20 cellular contexts compared by ENCODE assay signal in genomic region chr9:108913391-108913790, GRCh38. TPM values are rescaled to one million over a fixed set of nuclear protein-coding genes. Genes with fewer than 3 reads are reported as not detected.
A peak's percentile ranks its signal among the peaks of the same experiment; 100 is the strongest.
DNase-seq lines count a peak whose midpoint lies in the region; ATAC-seq, FAIRE-seq and TF ChIP-seq lines count a peak whose summit lies in the region.
"Had no signal": no experiment of that assay in that cellular context is flagged by ENCODE, and none has a peak within 500 bp of the region (broad histone marks: within the 10 kb centered on the region; RNA-seq: fewer than 3 reads in every experiment).

No MANE protein-coding gene starts in this region.

- no peak overlapping the region for H3K4me3 Mint-ChIP-seq in MCF 10A (ENCODE audit: unreplicated experiment)
- H3K4me3 Mint-ChIP-seq: CD8-positive, alpha-beta memory T cell had no signal

- H3K4me1 Mint-ChIP-seq in MCF 10A (ENCODE audit: insufficient read depth, unreplicated experiment): no peaks in the 10 kb centered on the region

- no peak for FAIRE-seq in HTR-8/SVneo (lab: Jason Lieb, UNC)
- FAIRE-seq: RCC 7860 had no signal

- POLR2A ChIA-PET in MCF 10A (lab: Yijun Ruan, JAX): no interaction called here

- H3K27ac Mint-ChIP-seq in MCF 10A (ENCODE audit: low read depth, unreplicated experiment): no peak overlapping the region

- H3K79me2 ChIP-seq in osteoblast (ENCODE audit: insufficient read depth, low read length): no peaks in the 10 kb centered on the region

- intact Hi-C loops in MCF 10A (cut with micrococcal nuclease): no loop called here
- intact Hi-C loops in breast epithelium (cut with DNase I; ENCODE audit: low total_unique reads): no loop called here

- H3K27me3 Mint-ChIP-seq in MCF 10A (ENCODE audit: insufficient read depth, unreplicated experiment): no peaks in the 10 kb centered on the region
- H3K27me3 Mint-ChIP-seq: CD8-positive, alpha-beta memory T cell had no signal

- no peak for ATAC-seq in GM21381 (IDR thresholded peaks at IDR 0.05; ENCODE audit: unreplicated experiment)
- ATAC-seq: HCT116 had no signal

- H3K27me3 ChIP-seq in breast epithelium (no peaks in the 10 kb centered on the region), osteoblast (ENCODE audit: insufficient read depth, low read length) (no peaks in the 10 kb centered on the region)
- H3K27me3 ChIP-seq: BLaER1 treated with 17β-estradiol and CSF1 and Interleukin-3, amounts not matched to agents 10 nM and 100 nM had no signal

- no TSS peak for BruUV-seq in MCF 10A (replicated peaks; lab: Mats Ljungman, UMichigan)

- no peaks in the 10 kb centered on the region for H3K9me3 ChIP-seq in breast epithelium
- H3K9me3 ChIP-seq in osteoblast (ENCODE audit: low read depth, low read length): no peaks in the 10 kb centered on the region
- H3K9me3 ChIP-seq: BLaER1 treated with 17β-estradiol and CSF1 and Interleukin-3, amounts not matched to agents 10 nM and 100 nM had no signal

- H2AFZ ChIP-seq in osteoblast (ENCODE audit: low read length): no peak overlapping the region

- DNase-seq in MCF 10A (ENCODE audit: unreplicated experiment) (peak; percentile 4), breast epithelium (ENCODE audit: low spot score in 2 of 2) (no peak), NOMO-1 treated with DMSO at 0.1 percent for 48 hours (lab: John Stamatoyannopoulos, UW; ENCODE audit: unreplicated experiment) (peak; percentile 89), choroid plexus epithelial cell (ENCODE audit: low read depth) (peak; percentile 85), osteoblast (ENCODE audit: insufficient read length, low spot score, missing footprints) (peak; percentile 21), medulla oblongata (ENCODE audit: extremely low spot score) (no peak), HTR-8/SVneo (ENCODE audit: insufficient read length, low spot score) (no peak)
- DNase-seq: CD8-positive, alpha-beta memory T cell; DMS79 treated with DMSO at 0.1 percent for 48 hours; NCI-H1436 treated with DMSO at 0.1 percent for 48 hours; NCI-H2081; NCI-H748 treated with DMSO at 0.1 percent for 48 hours; SHP77 had no signal

- H3K4me3 ChIP-seq in breast epithelium (no peak overlapping the region), choroid plexus epithelial cell (ENCODE audit: low read depth, low read length) (no peak overlapping the region), osteoblast (ENCODE audit: insufficient read depth, low read length) (no peak overlapping the region)
- H3K4me3 ChIP-seq: BLaER1 treated with 17β-estradiol and CSF1 and Interleukin-3, amounts not matched to agents 10 nM and 100 nM had no signal

- TF ChIP-seq CTCF in MCF 10A (IDR thresholded peaks at IDR 0.05; ENCODE audit: unreplicated experiment): no peak
- TF ChIP-seq CTCF in breast epithelium (IDR thresholded peaks at IDR 0.05): no peak
- no peak for TF ChIP-seq CTCF in choroid plexus epithelial cell (conservative IDR thresholded peaks at IDR 0.05; ENCODE audit: low read depth, low read length)
- no peak for TF ChIP-seq CTCF in osteoblast (IDR thresholded peaks at IDR 0.05; ENCODE audit: extremely low read depth, low read depth, low read length)

- H3K36me3 Mint-ChIP-seq in MCF 10A (ENCODE audit: insufficient read depth, unreplicated experiment): peaks cover 84% of the 10 kb centered on the region

- no peaks in the 10 kb centered on the region for H3K9me3 Mint-ChIP-seq in MCF 10A (ENCODE audit: unreplicated experiment)
- H3K9me3 Mint-ChIP-seq: CD8-positive, alpha-beta memory T cell had no signal

- TF ChIP-seq POLR2A in breast epithelium (IDR thresholded peaks at IDR 0.05): no peak

- H3K4me2 ChIP-seq in osteoblast (ENCODE audit: insufficient read depth, low read length): no peak overlapping the region
- H3K4me2 ChIP-seq: BLaER1 treated with 17β-estradiol and CSF1 and Interleukin-3, amounts not matched to agents 10 nM and 100 nM had no signal

- H3K4me1 ChIP-seq in breast epithelium (no peaks in the 10 kb centered on the region), osteoblast (ENCODE audit: insufficient read depth, low read length) (no peaks in the 10 kb centered on the region)
- H3K4me1 ChIP-seq: BLaER1 treated with 17β-estradiol and CSF1 and Interleukin-3, amounts not matched to agents 10 nM and 100 nM had no signal

- CTCF ChIA-PET in MCF 10A (lab: Yijun Ruan, JAX): interaction anchor here (0.6 to 1.1 kb wide), 2 partner anchors 24 to 556 kb away, joined by 3 read pairs; no protein-coding TSS in a partner anchor

- H3K27ac ChIP-seq in breast epithelium: no peak overlapping the region
- H3K27ac ChIP-seq in osteoblast (ENCODE audit: low read depth, low read length): no peak overlapping the region

- H3K36me3 ChIP-seq in breast epithelium (peaks cover 3% of the 10 kb centered on the region), osteoblast (ENCODE audit: insufficient read depth, low read length) (peaks cover 47% of the 10 kb centered on the region)

- H4K20me1 ChIP-seq in osteoblast (ENCODE audit: insufficient read depth, low read length): no peaks in the 10 kb centered on the region
- H4K20me1 ChIP-seq: BLaER1 treated with 17β-estradiol and CSF1 and Interleukin-3, amounts not matched to agents 10 nM and 100 nM had no signal

RNA-seq across cellular contexts. Expression of gene ELP1, which starts 20.5 kb away (rescaled TPM):
- total RNA-seq in MCF 10A (2022): 36.9 and 39.6 TPM in 2 replicates
- total RNA-seq in breast epithelium: 10 to 100 TPM; 18.2 to 27.8 (median 22.6) TPM
- total RNA-seq in osteoblast: 23.0 and 24.2 TPM in 2 replicates

RNA-seq across cellular contexts. Expression of gene ABITRAM, which starts 20.8 kb away (rescaled TPM):
- total RNA-seq in MCF 10A (2022): 39.4 and 45.5 TPM in 2 replicates
- total RNA-seq in breast epithelium: 10 to 100 TPM in 1 of 3 donors, 1 to 10 TPM in 2; 9.1 to 13.9 (median 9.5) TPM
- total RNA-seq in osteoblast: 9.0 and 10.0 TPM in 2 replicates

RNA-seq across cellular contexts. Expression of gene ACTL7A, which starts 51.3 kb away (rescaled TPM):
- total RNA-seq in MCF 10A (2022) (not detected in 2 replicates), breast epithelium (not detected), osteoblast (not detected in 2 replicates)
- total RNA-seq: A172; CD8-positive, alpha-beta memory T cell; G401; NCI-H460 had no signal

RNA-seq across cellular contexts. Expression of gene ACTL7B, which starts 57.6 kb away (rescaled TPM):
- total RNA-seq in MCF 10A (2022) (not detected in 2 replicates), breast epithelium (under 1 TPM in 1 of 3 donors, not detected in 2; 0.16 TPM), osteoblast (not detected in 2 replicates)
- total RNA-seq: A172; CD8-positive, alpha-beta memory T cell; G401; NCI-H460 had no signal

Comparison
In these comparisons a context has a peak if more than half of its experiments do, and no peak if none do; other contexts are left out.
1. DNase-seq: peak in MCF 10A (single experiment), NOMO-1 treated with DMSO at 0.1 percent for 48 hours (single experiment), choroid plexus epithelial cell (single experiment) and osteoblast (single experiment); none in breast epithelium (0 of 2), medulla oblongata (single experiment) and HTR-8/SVneo (single experiment).